In genomic region chr5:57338068-57338848, GRCh38 we compare ENCODE assay signal across 8 cellular contexts.
DNase-seq lines count a peak whose midpoint lies in the region; ATAC-seq and TF ChIP-seq lines count a peak whose summit lies in the region.

No MANE protein-coding gene starts in this region.

- TF ChIP-seq CTCF in GM20000 (IDR thresholded peaks at IDR 0.05; ENCODE audit: extremely low read depth, missing control alignments) (peak; percentile 31), epithelial cell of proximal tubule (conservative IDR thresholded peaks at IDR 0.05; ENCODE audit: low read depth, low read length) (peak; percentile 80), coronary artery (IDR thresholded peaks at IDR 0.05) (no peak)

- peak; percentile 16 for DNase-seq in EL
- peak; percentile 30 for DNase-seq in GM20000 (ENCODE audit: low spot score)
- peak; percentile 21 for DNase-seq in NCI-H460 (ENCODE audit: extremely low read depth, low read depth)
- no peak for DNase-seq in epithelial cell of proximal tubule (ENCODE audit: low read depth)
- DNase-seq in coronary artery (ENCODE audit: low spot score) = no peak
- DNase-seq in DMS114 treated with DMSO at 0.1 percent for 48 hours (lab: John Stamatoyannopoulos, UW; ENCODE audit: unreplicated experiment) = no peak

- ATAC-seq in GM19397 (IDR thresholded peaks at IDR 0.05; ENCODE audit: unreplicated experiment) (no peak), HG03196 (IDR thresholded peaks at IDR 0.05; ENCODE audit: unreplicated experiment) (no peak)

- H3K4me3 ChIP-seq in epithelial cell of proximal tubule (ENCODE audit: low read depth, low read length) (no peak overlapping the region), coronary artery (no peak overlapping the region)

- H3K27ac ChIP-seq in coronary artery = no peak overlapping the region

Comparison
In these comparisons a context has a peak if more than half of its experiments do, and no peak if none do; other contexts are left out.
1. DNase-seq: peak in EL (single experiment), GM20000 (single experiment) and NCI-H460 (single experiment); none in epithelial cell of proximal tubule (single experiment), coronary artery (single experiment) and DMS114 treated with DMSO at 0.1 percent for 48 hours (single experiment).